10 cellular contexts compared by ENCODE assay signal in genomic region chr20:34311118-34312023, GRCh38. TPM values are rescaled to one million over a fixed set of nuclear protein-coding genes. Genes with fewer than 3 reads are reported as not detected.
A peak's percentile ranks its signal among the peaks of the same experiment; 100 is the strongest.
DNase-seq lines count a peak whose midpoint lies in the region; ATAC-seq and TF ChIP-seq lines count a peak whose summit lies in the region.
"Had no signal": no experiment of that assay in that cellular context is flagged by ENCODE, and none has a peak within 500 bp of the region (broad histone marks: within the 10 kb centered on the region; RNA-seq: fewer than 3 reads in every experiment).

No MANE protein-coding gene starts in this region.

- POLR2A ChIA-PET in WTC11 (lab: Charles Lee): interaction anchor here (1.0 to 1.8 kb wide), 4 partner anchors 8 to 205 kb away, joined by 3 to 4 read pairs (median 4); partner anchors contain the start of genes AHCY and DYNLRB1

- peaks cover 7% of the 10 kb centered on the region; the same call in 1 of the 2 replicates for H3K4me1 Mint-ChIP-seq in WTC11
- H3K4me1 Mint-ChIP-seq in stimulated activated memory B cell treated with anti-CD40 and anti-IgM and Interleukin-4, amounts not matched to agents 10 μg/mL and 1 μg/mL and 100 μg/mL, for 72 hours: peaks cover 17% of the 10 kb centered on the region

- H3K4me3 ChIP-seq in iPS-18c (ENCODE audit: insufficient read depth, low read depth, low read length): peak overlapping the region; percentile 61
- H3K4me3 ChIP-seq: PC-9 had no signal

- peak; percentile 56 to 61 for DNase-seq in NCI-H524 (lab: John Stamatoyannopoulos, UW)
- no peak for DNase-seq in NCI-H524 treated with DMSO at 0.1 percent for 48 hours (lab: John Stamatoyannopoulos, UW)
- DNase-seq in WTC11 (ENCODE audit: low spot score): peak; percentile 69
- no peak for DNase-seq in stimulated activated CD4-positive, alpha-beta T cell treated with anti-CD3 and anti-CD28 coated beads, Interleukin-12 subunit alpha, Interleukin-12 subunit beta, amount 100 ng/mL, for 4 hours
- DNase-seq: CD8-positive, alpha-beta T cell had no signal

- no peaks in the 10 kb centered on the region for H3K9me3 ChIP-seq in iPS-18c (ENCODE audit: control insufficient read depth, insufficient read depth, low read length)

- peak overlapping the region; percentile 81 for H3K4me3 Mint-ChIP-seq in WTC11
- H3K4me3 Mint-ChIP-seq in stimulated activated memory B cell treated with anti-CD40 and anti-IgM and Interleukin-4, amounts not matched to agents 10 μg/mL and 1 μg/mL and 100 μg/mL, for 72 hours: peak overlapping the region; percentile 53
- H3K4me3 Mint-ChIP-seq: CD8-positive, alpha-beta T cell had no signal

- TF ChIP-seq CTCF in WTC11 (IDR thresholded peaks at IDR 0.05): no peak

- ATAC-seq in WTC11 (peak; percentile 70), HG03025 (IDR thresholded peaks at IDR 0.05; ENCODE audit: low FRiP score, unreplicated experiment) (no peak), GM19467 (IDR thresholded peaks at IDR 0.05; ENCODE audit: unreplicated experiment) (no peak)
- ATAC-seq in stimulated activated memory B cell treated with anti-CD40 and anti-IgM and Interleukin-4, amounts not matched to agents 10 μg/mL and 1 μg/mL and 100 μg/mL, for 72 hours: no peak
- ATAC-seq: CD8-positive, alpha-beta T cell had no signal

- H3K27ac Mint-ChIP-seq in WTC11: no peak overlapping the region
- H3K27ac Mint-ChIP-seq in stimulated activated memory B cell treated with anti-CD40 and anti-IgM and Interleukin-4, amounts not matched to agents 10 μg/mL and 1 μg/mL and 100 μg/mL, for 72 hours: no peak overlapping the region
- H3K27ac Mint-ChIP-seq: CD8-positive, alpha-beta T cell had no signal

- H3K9me3 Mint-ChIP-seq in WTC11: peaks cover 8% of the 10 kb centered on the region
- H3K9me3 Mint-ChIP-seq in stimulated activated memory B cell treated with anti-CD40 and anti-IgM and Interleukin-4, amounts not matched to agents 10 μg/mL and 1 μg/mL and 100 μg/mL, for 72 hours: no peaks in the 10 kb centered on the region
- H3K9me3 Mint-ChIP-seq: CD8-positive, alpha-beta T cell had no signal

- peaks cover 16% of the 10 kb centered on the region for H3K27me3 Mint-ChIP-seq in WTC11 (ENCODE audit: low read depth)
- H3K27me3 Mint-ChIP-seq in stimulated activated memory B cell treated with anti-CD40 and anti-IgM and Interleukin-4, amounts not matched to agents 10 μg/mL and 1 μg/mL and 100 μg/mL, for 72 hours: peaks cover 22% of the 10 kb centered on the region

- CTCF ChIA-PET in WTC11 (lab: Charles Lee): interaction anchor here (0.6 to 4.1 kb wide), 38 partner anchors 9 to 458 kb away, joined by 3 to 104 read pairs (median 12); partner anchors contain the start of genes AHCY, DYNLRB1 and ITCH

- no peaks in the 10 kb centered on the region for H3K36me3 Mint-ChIP-seq in WTC11
- H3K36me3 Mint-ChIP-seq in stimulated activated memory B cell treated with anti-CD40 and anti-IgM and Interleukin-4, amounts not matched to agents 10 μg/mL and 1 μg/mL and 100 μg/mL, for 72 hours: no peaks in the 10 kb centered on the region
- H3K36me3 Mint-ChIP-seq: CD8-positive, alpha-beta T cell had no signal

TF ChIP-seq in WTC11, 78 proteins besides CTCF, POLR2A, EP300 and RAD21:
- TF ChIP-seq PRDM15 (CRISPR knock-in tag; IDR thresholded peaks at IDR 0.05) (peak; percentile 49; the same call in 1 of the 2 replicates), GABPB1 (CRISPR knock-in tag; IDR thresholded peaks at IDR 0.05) (peak; percentile 74; the same call in 1 of the 2 replicates), ESRRA (CRISPR knock-in tag; IDR thresholded peaks at IDR 0.05; ENCODE audit: borderline replicate concordance) (no peak), E2F1 (CRISPR knock-in tag; IDR thresholded peaks at IDR 0.05) (no peak)
TF ChIP-seq in WTC11: peak in this region for 2.

RNA-seq across cellular contexts. Expression of gene AHCY, which starts 8.2 kb away (rescaled TPM):
- 401 to 415 TPM (median 411 TPM) in 3 replicates for total RNA-seq in WTC11 (2021)

RNA-seq across cellular contexts. Expression of gene ITCH, which starts 51.7 kb away (rescaled TPM):
- 35.8 to 43.4 TPM (median 36.4 TPM) in 3 replicates for total RNA-seq in WTC11 (2021)

Comparison
In these comparisons a context has a peak if more than half of its experiments do, and no peak if none do; other contexts are left out.
1. DNase-seq: peak in NCI-H524 (2 of 2) and WTC11 (single experiment); none in NCI-H524 treated with DMSO at 0.1 percent for 48 hours (single experiment) and stimulated activated CD4-positive, alpha-beta T cell treated with anti-CD3 and anti-CD28 coated beads, Interleukin-12 subunit alpha, Interleukin-12 subunit beta, amount 100 ng/mL, for 4 hours (single experiment).